Comparison of ENCODE assay signal across 8 cellular contexts in the genomic region with DNA sequence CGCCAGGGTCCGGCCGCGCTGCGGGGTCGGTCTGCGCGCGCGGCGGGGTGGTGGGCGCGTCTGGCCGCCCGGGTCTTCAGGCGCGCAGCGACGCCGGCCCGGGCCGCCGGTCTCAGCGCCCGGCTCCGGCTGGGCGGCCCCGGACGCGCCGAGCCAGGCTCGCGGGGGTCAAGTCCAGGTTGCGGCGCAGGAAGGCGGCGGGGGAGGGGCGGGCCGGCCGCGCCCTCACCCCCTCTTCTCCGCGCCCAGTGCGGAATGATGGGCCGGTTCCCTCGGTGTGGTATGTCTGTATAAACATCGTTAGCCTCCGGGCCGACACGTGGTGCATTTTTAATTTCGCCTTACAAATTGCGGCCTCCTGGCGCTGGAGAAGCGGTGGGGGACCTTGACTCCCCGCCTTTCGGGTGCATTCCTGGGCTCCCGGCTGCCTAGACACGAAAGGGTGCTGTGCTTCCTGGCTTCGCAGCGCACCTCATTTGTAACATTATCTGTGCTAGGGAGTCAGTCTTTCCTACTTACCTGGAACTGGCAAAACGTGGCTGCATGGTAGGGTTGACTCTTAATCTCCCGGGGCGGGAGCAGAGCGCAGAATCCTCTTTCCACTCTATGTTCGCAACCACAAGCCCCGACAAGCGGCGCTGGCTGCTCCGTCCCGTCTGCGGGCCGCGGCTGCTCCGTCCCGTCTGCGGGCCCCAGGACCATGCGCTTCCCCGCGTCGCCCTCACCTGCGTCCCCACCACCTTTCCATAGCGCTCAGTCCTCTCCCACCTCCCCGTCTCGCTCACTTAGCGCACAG.
DNase-seq lines count a peak whose midpoint lies in the region; ATAC-seq and TF ChIP-seq lines count a peak whose summit lies in the region.

No MANE protein-coding gene starts in this region.

- peaks cover 14% of the 10 kb centered on the region for H3K4me1 Mint-ChIP-seq in activated naive CD4-positive, alpha-beta T cell treated with anti-CD3 and anti-CD28 coated beads, Interleukin-2, amount 10 ng/mL, durations not matched to agents 7 days and 5 days

- peaks cover 48% of the 10 kb centered on the region for H3K27me3 Mint-ChIP-seq in activated naive CD4-positive, alpha-beta T cell treated with anti-CD3 and anti-CD28 coated beads, Interleukin-2, amount 10 ng/mL, durations not matched to agents 7 days and 5 days

- no peak overlapping the region for H3K27ac Mint-ChIP-seq in activated naive CD4-positive, alpha-beta T cell treated with anti-CD3 and anti-CD28 coated beads, Interleukin-2, amount 10 ng/mL, durations not matched to agents 7 days and 5 days

- H3K36me3 ChIP-seq in colonic mucosa (no peaks in the 10 kb centered on the region), lower lobe of right lung (no peaks in the 10 kb centered on the region), upper lobe of right lung (no peaks in the 10 kb centered on the region)

- CTCF ChIA-PET in activated naive CD4-positive, alpha-beta T cell treated with anti-CD3 and anti-CD28 coated beads, Interleukin-2, amount 10 ng/mL, durations not matched to agents 7 days and 5 days (lab: Charles Lee) = no interaction called here

- ATAC-seq in lower lobe of right lung (peak; percentile 75 to 92), upper lobe of right lung (peak; percentile 89), HG03571 (IDR thresholded peaks at IDR 0.05; ENCODE audit: unreplicated experiment) (no peak)

- H3K36me3 Mint-ChIP-seq in activated naive CD4-positive, alpha-beta T cell treated with anti-CD3 and anti-CD28 coated beads, Interleukin-2, amount 10 ng/mL, durations not matched to agents 7 days and 5 days = peaks cover 2% of the 10 kb centered on the region

- TF ChIP-seq CTCF in colonic mucosa (IDR thresholded peaks at IDR 0.05) (no peak), lower lobe of right lung (IDR thresholded peaks at IDR 0.05) (no peak), upper lobe of right lung (IDR thresholded peaks at IDR 0.05) (no peak)

- H3K4me1 ChIP-seq in colonic mucosa (no peaks in the 10 kb centered on the region), lower lobe of right lung (peaks cover 47% of the 10 kb centered on the region), upper lobe of right lung (peaks cover 33% of the 10 kb centered on the region)

- H3K4me3 Mint-ChIP-seq in activated naive CD4-positive, alpha-beta T cell treated with anti-CD3 and anti-CD28 coated beads, Interleukin-2, amount 10 ng/mL, durations not matched to agents 7 days and 5 days = peak overlapping the region; percentile 41

- peak overlapping the region; percentile 45 for H3K4me3 ChIP-seq in colonic mucosa
- peak overlapping the region; percentile 63 for H3K4me3 ChIP-seq in lower lobe of right lung
- H3K4me3 ChIP-seq in upper lobe of right lung = peak overlapping the region; percentile 56

- peak overlapping the region; percentile 83 to 84 for H3K9ac ChIP-seq in colonic mucosa (ENCODE audit: low read depth in 2 of 2, low read length in 2 of 2)

- no peaks in the 10 kb centered on the region for H3K27me3 ChIP-seq in colonic mucosa
- H3K27me3 ChIP-seq in lower lobe of right lung (ENCODE audit: low read depth) = peaks cover 8% of the 10 kb centered on the region
- peaks cover 5% of the 10 kb centered on the region for H3K27me3 ChIP-seq in upper lobe of right lung

- intact Hi-C loops in colonic mucosa (cut with DNase I) (loop anchor here (5.0 to 10.0 kb wide), 2 partner anchors 104 to 176 kb away; no protein-coding TSS in a partner anchor), lower lobe of right lung (cut with DNase I) (no loop called here), upper lobe of right lung (cut with DNase I) (no loop called here)

- peak overlapping the region; percentile 78 for H3K27ac ChIP-seq in colonic mucosa
- peak overlapping the region; percentile 88 for H3K27ac ChIP-seq in lower lobe of right lung
- H3K27ac ChIP-seq in upper lobe of right lung = peak overlapping the region; percentile 86

- DNase-seq in activated naive CD4-positive, alpha-beta T cell treated with anti-CD3 and anti-CD28 coated beads, Interleukin-2, amount 10 ng/mL, durations not matched to agents 7 days and 5 days = no peak
- no peak for DNase-seq in activated naive CD4-positive, alpha-beta T cell (lab: John Stamatoyannopoulos, UW)
- DNase-seq in colonic mucosa (peak; percentile 74), lower lobe of right lung (peak; percentile 74), upper lobe of right lung (peak; percentile 87), cerebellar cortex (ENCODE audit: low spot score) (no peak)
- DNase-seq in activated CD4-positive, alpha-beta T cell treated with anti-CD3 and anti-CD28 coated beads, Interleukin-2, amount 50 U/mL, for 4 hours = no peak

- H3K9me3 ChIP-seq in colonic mucosa (no peaks in the 10 kb centered on the region), lower lobe of right lung (no peaks in the 10 kb centered on the region), upper lobe of right lung (no peaks in the 10 kb centered on the region)

- no peaks in the 10 kb centered on the region for H3K9me3 Mint-ChIP-seq in activated naive CD4-positive, alpha-beta T cell treated with anti-CD3 and anti-CD28 coated beads, Interleukin-2, amount 10 ng/mL, durations not matched to agents 7 days and 5 days

Comparison
In these comparisons a context has a peak if more than half of its experiments do, and no peak if none do; other contexts are left out.
1. DNase-seq: peak in colonic mucosa (single experiment), lower lobe of right lung (single experiment) and upper lobe of right lung (single experiment); none in activated naive CD4-positive, alpha-beta T cell treated with anti-CD3 and anti-CD28 coated beads, Interleukin-2, amount 10 ng/mL, durations not matched to agents 7 days and 5 days (single experiment), activated naive CD4-positive, alpha-beta T cell (0 of 4), cerebellar cortex (single experiment) and activated CD4-positive, alpha-beta T cell treated with anti-CD3 and anti-CD28 coated beads, Interleukin-2, amount 50 U/mL, for 4 hours (0 of 2).
2. Peak in every context shown above with its lines, with median percentiles within 50 percentile points of each other: H3K27ac ChIP-seq and H3K4me3 ChIP-seq.